In genomic region chr12:116609715-116610114, GRCh38 we compare ENCODE assay signal across 9 cellular contexts. TPM values are rescaled to one million over a fixed set of nuclear protein-coding genes. Genes with fewer than 3 reads are reported as not detected.
DNase-seq lines count a peak whose midpoint lies in the region; ATAC-seq, FAIRE-seq and TF ChIP-seq lines count a peak whose summit lies in the region.
"Had no signal": no experiment of that assay in that cellular context is flagged by ENCODE, and none has a peak within 500 bp of the region (broad histone marks: within the 10 kb centered on the region; RNA-seq: fewer than 3 reads in every experiment).

No MANE protein-coding gene starts in this region.

- H3K4me3 Mint-ChIP-seq in activated CD8-positive, alpha-beta memory T cell treated with anti-CD3 and anti-CD28 coated beads, Interleukin-2, amount 10 ng/mL, durations not matched to agents 7 days and 5 days, result no peak overlapping the region
- no peak overlapping the region for H3K4me3 Mint-ChIP-seq in endothelial cell (ENCODE audit: unreplicated experiment)
- no peak overlapping the region for H3K4me3 Mint-ChIP-seq in stimulated activated naive B cell treated with anti-CD40 and anti-IgM and Interleukin-4, amounts not matched to agents 10 μg/mL and 1 μg/mL and 100 μg/mL, for 72 hours

- FAIRE-seq in RCC 7860 (lab: Jason Lieb, UNC), result no peak

- TF ChIP-seq CTCF in endothelial cell (IDR thresholded peaks at IDR 0.05; ENCODE audit: unreplicated experiment), result peak; percentile 32

- peaks cover 13% of the 10 kb centered on the region for H3K27me3 Mint-ChIP-seq in activated CD8-positive, alpha-beta memory T cell treated with anti-CD3 and anti-CD28 coated beads, Interleukin-2, amount 10 ng/mL, durations not matched to agents 7 days and 5 days
- peaks cover 10% of the 10 kb centered on the region for H3K27me3 Mint-ChIP-seq in endothelial cell (ENCODE audit: unreplicated experiment)
- H3K27me3 Mint-ChIP-seq in stimulated activated naive B cell treated with anti-CD40 and anti-IgM and Interleukin-4, amounts not matched to agents 10 μg/mL and 1 μg/mL and 100 μg/mL, for 72 hours, result peaks cover 7 to 8% of the 10 kb centered on the region in 2 donors

- no peaks in the 10 kb centered on the region for H3K36me3 Mint-ChIP-seq in activated CD8-positive, alpha-beta memory T cell treated with anti-CD3 and anti-CD28 coated beads, Interleukin-2, amount 10 ng/mL, durations not matched to agents 7 days and 5 days
- H3K36me3 Mint-ChIP-seq in endothelial cell (ENCODE audit: low read depth, unreplicated experiment), result no peaks in the 10 kb centered on the region
- no peaks in the 10 kb centered on the region for H3K36me3 Mint-ChIP-seq in stimulated activated naive B cell treated with anti-CD40 and anti-IgM and Interleukin-4, amounts not matched to agents 10 μg/mL and 1 μg/mL and 100 μg/mL, for 72 hours

- peak; percentile 48 for DNase-seq in activated CD8-positive, alpha-beta memory T cell treated with anti-CD3 and anti-CD28 coated beads, Interleukin-2, amount 10 ng/mL, durations not matched to agents 7 days and 5 days
- DNase-seq in activated CD8-positive, alpha-beta memory T cell treated with anti-CD3 and anti-CD28 coated beads for 24 hours, result no peak
- DNase-seq in OCI-M1 (lab: John Stamatoyannopoulos, UW) (peak; percentile 68), endothelial cell (ENCODE audit: low spot score) (peak; percentile 50), RCC 7860 (ENCODE audit: low spot score) (no peak), middle frontal gyrus (ENCODE audit: extremely low spot score, low spot score) (no peak)
- DNase-seq in stimulated activated naive B cell treated with anti-CD40 and anti-IgM and Interleukin-4, amounts not matched to agents 10 μg/mL and 1 μg/mL and 100 μg/mL, for 72 hours, result no peak
- DNase-seq: left ventricle myocardium superior had no signal

- no peaks in the 10 kb centered on the region for H3K9me3 Mint-ChIP-seq in activated CD8-positive, alpha-beta memory T cell treated with anti-CD3 and anti-CD28 coated beads, Interleukin-2, amount 10 ng/mL, durations not matched to agents 7 days and 5 days (ENCODE audit: low read depth)
- no peaks in the 10 kb centered on the region for H3K9me3 Mint-ChIP-seq in endothelial cell (ENCODE audit: unreplicated experiment)
- H3K9me3 Mint-ChIP-seq in stimulated activated naive B cell treated with anti-CD40 and anti-IgM and Interleukin-4, amounts not matched to agents 10 μg/mL and 1 μg/mL and 100 μg/mL, for 72 hours, result peaks cover 0 to 2% of the 10 kb centered on the region in 2 donors

- ATAC-seq in activated CD8-positive, alpha-beta memory T cell treated with anti-CD3 and anti-CD28 coated beads, Interleukin-2, amount 10 ng/mL, durations not matched to agents 7 days and 5 days, result no peak
- peak; percentile 47 to 62 for ATAC-seq in stimulated activated naive B cell treated with anti-CD40 and anti-IgM and Interleukin-4, amounts not matched to agents 10 μg/mL and 1 μg/mL and 100 μg/mL, for 72 hours (replicated peaks)
- no peak for ATAC-seq in GM21526 (IDR thresholded peaks at IDR 0.05; ENCODE audit: low FRiP score, unreplicated experiment)

- H3K27ac Mint-ChIP-seq in activated CD8-positive, alpha-beta memory T cell treated with anti-CD3 and anti-CD28 coated beads, Interleukin-2, amount 10 ng/mL, durations not matched to agents 7 days and 5 days, result no peak overlapping the region
- no peak overlapping the region for H3K27ac Mint-ChIP-seq in endothelial cell (ENCODE audit: unreplicated experiment)
- no peak overlapping the region for H3K27ac Mint-ChIP-seq in stimulated activated naive B cell treated with anti-CD40 and anti-IgM and Interleukin-4, amounts not matched to agents 10 μg/mL and 1 μg/mL and 100 μg/mL, for 72 hours

- CTCF ChIA-PET in activated CD8-positive, alpha-beta memory T cell treated with anti-CD3 and anti-CD28 coated beads, Interleukin-2, amount 10 ng/mL, durations not matched to agents 7 days and 5 days (lab: Charles Lee), result interaction anchor here (0.7 to 2.6 kb wide), 9 partner anchors 10 to 626 kb away, joined by 3 to 10 read pairs (median 3); no protein-coding TSS in a partner anchor

- H3K4me1 Mint-ChIP-seq in activated CD8-positive, alpha-beta memory T cell treated with anti-CD3 and anti-CD28 coated beads, Interleukin-2, amount 10 ng/mL, durations not matched to agents 7 days and 5 days, result peaks cover 11% of the 10 kb centered on the region
- peaks cover 9% of the 10 kb centered on the region for H3K4me1 Mint-ChIP-seq in endothelial cell (ENCODE audit: unreplicated experiment)
- H3K4me1 Mint-ChIP-seq in stimulated activated naive B cell treated with anti-CD40 and anti-IgM and Interleukin-4, amounts not matched to agents 10 μg/mL and 1 μg/mL and 100 μg/mL, for 72 hours, result peaks cover 10 to 25% of the 10 kb centered on the region in 2 donors

RNA-seq across cellular contexts. Expression of gene MAP1LC3B2, which starts 50.5 kb away (rescaled TPM):
- 1 to 10 TPM in 1 of 2 experiments, under 1 TPM in 1; 0.54 to 1.7 TPM for total RNA-seq in activated CD8-positive, alpha-beta memory T cell treated with anti-CD3 and anti-CD28 coated beads, Interleukin-2, amount 10 ng/mL, durations not matched to agents 7 days and 5 days
- total RNA-seq in endothelial cell (ENCODE audit: unreplicated experiment), result not detected

Comparison
In these comparisons a context has a peak if more than half of its experiments do, and no peak if none do; other contexts are left out.
1. DNase-seq: peak in activated CD8-positive, alpha-beta memory T cell treated with anti-CD3 and anti-CD28 coated beads, Interleukin-2, amount 10 ng/mL, durations not matched to agents 7 days and 5 days (single experiment), OCI-M1 (single experiment) and endothelial cell (single experiment); none in activated CD8-positive, alpha-beta memory T cell treated with anti-CD3 and anti-CD28 coated beads for 24 hours (single experiment), stimulated activated naive B cell treated with anti-CD40 and anti-IgM and Interleukin-4, amounts not matched to agents 10 μg/mL and 1 μg/mL and 100 μg/mL, for 72 hours (single experiment), RCC 7860 (single experiment) and middle frontal gyrus (single experiment).
2. ATAC-seq: peak in stimulated activated naive B cell treated with anti-CD40 and anti-IgM and Interleukin-4, amounts not matched to agents 10 μg/mL and 1 μg/mL and 100 μg/mL, for 72 hours (2 of 2); none in activated CD8-positive, alpha-beta memory T cell treated with anti-CD3 and anti-CD28 coated beads, Interleukin-2, amount 10 ng/mL, durations not matched to agents 7 days and 5 days (single experiment) and GM21526 (single experiment).